In the genomic region with DNA sequence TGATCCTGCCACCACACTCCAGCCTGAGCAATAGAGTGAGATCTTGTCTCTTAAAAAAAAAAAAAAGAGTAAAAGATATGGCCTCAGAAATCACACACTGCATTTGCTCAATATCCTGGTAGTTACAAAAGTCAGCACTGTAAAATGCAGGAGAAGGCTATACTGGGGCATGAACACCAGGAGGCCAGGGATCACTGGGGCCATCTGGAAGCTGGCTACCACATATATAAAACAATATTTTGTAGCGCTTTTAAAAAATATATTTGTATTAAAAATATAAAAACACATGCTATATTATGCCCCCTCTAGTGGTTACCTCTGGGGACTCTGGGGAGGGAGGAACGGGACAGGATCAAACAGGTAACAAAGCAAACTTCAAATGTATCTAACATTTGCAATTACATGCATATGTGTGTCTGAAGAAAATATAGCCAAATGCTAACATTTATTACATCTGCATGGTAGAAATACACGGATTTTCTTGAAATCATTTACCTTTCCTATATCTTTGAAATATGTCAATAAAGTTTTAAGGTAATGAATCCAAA, we compare ENCODE assay signal across 10 cellular contexts. TPM values are rescaled to one million over a fixed set of nuclear protein-coding genes. Genes with fewer than 3 reads are reported as not detected.
DNase-seq lines count a peak whose midpoint lies in the region; ATAC-seq and TF ChIP-seq lines count a peak whose summit lies in the region.
"Had no signal": no experiment of that assay in that cellular context is flagged by ENCODE, and none has a peak within 500 bp of the region (broad histone marks: within the 10 kb centered on the region; RNA-seq: fewer than 3 reads in every experiment).

No MANE protein-coding gene starts in this region.

- ATAC-seq in activated naive CD8-positive, alpha-beta T cell treated with anti-CD3 and anti-CD28 coated beads, Interleukin-2, amount 10 ng/mL, durations not matched to agents 7 days and 5 days (ENCODE audit: low read depth): no peak
- no peak for ATAC-seq in lower lobe of right lung
- ATAC-seq in GM21367 (IDR thresholded peaks at IDR 0.05; ENCODE audit: unreplicated experiment): no peak
- no peak for ATAC-seq in GM21576 (IDR thresholded peaks at IDR 0.05; ENCODE audit: unreplicated experiment)
- ATAC-seq in GM18511 (IDR thresholded peaks at IDR 0.05; ENCODE audit: unreplicated experiment): no peak

- H3K4me1 Mint-ChIP-seq in activated naive CD8-positive, alpha-beta T cell treated with anti-CD3 and anti-CD28 coated beads, Interleukin-2, amount 10 ng/mL, durations not matched to agents 7 days and 5 days: peaks cover 18% of the 10 kb centered on the region

- H3K9me3 Mint-ChIP-seq in activated naive CD8-positive, alpha-beta T cell treated with anti-CD3 and anti-CD28 coated beads, Interleukin-2, amount 10 ng/mL, durations not matched to agents 7 days and 5 days: no peaks in the 10 kb centered on the region
- H3K9me3 Mint-ChIP-seq: immature natural killer cell had no signal

- H3K4me3 Mint-ChIP-seq in activated naive CD8-positive, alpha-beta T cell treated with anti-CD3 and anti-CD28 coated beads, Interleukin-2, amount 10 ng/mL, durations not matched to agents 7 days and 5 days: no peak overlapping the region
- H3K4me3 Mint-ChIP-seq: immature natural killer cell had no signal

- H3K4me1 ChIP-seq in lower lobe of right lung: peaks cover 16% of the 10 kb centered on the region

- H3K36me3 Mint-ChIP-seq in activated naive CD8-positive, alpha-beta T cell treated with anti-CD3 and anti-CD28 coated beads, Interleukin-2, amount 10 ng/mL, durations not matched to agents 7 days and 5 days: peaks cover 18% of the 10 kb centered on the region

- H3K9me3 ChIP-seq in lower lobe of right lung: no peaks in the 10 kb centered on the region
- H3K9me3 ChIP-seq: SJSA1 had no signal

- no peak overlapping the region for H3K27ac Mint-ChIP-seq in activated naive CD8-positive, alpha-beta T cell treated with anti-CD3 and anti-CD28 coated beads, Interleukin-2, amount 10 ng/mL, durations not matched to agents 7 days and 5 days
- H3K27ac Mint-ChIP-seq: immature natural killer cell had no signal

- H3K27me3 Mint-ChIP-seq in activated naive CD8-positive, alpha-beta T cell treated with anti-CD3 and anti-CD28 coated beads, Interleukin-2, amount 10 ng/mL, durations not matched to agents 7 days and 5 days: no peaks in the 10 kb centered on the region

- H3K4me3 ChIP-seq in lower lobe of right lung: no peak overlapping the region
- H3K4me3 ChIP-seq: SJSA1 had no signal

- H3K27ac ChIP-seq in lower lobe of right lung: no peak overlapping the region
- H3K27ac ChIP-seq: SJSA1 had no signal

- DNase-seq in EL (peak; percentile 46), lower lobe of right lung (no peak), NCI-H146 treated with DMSO at 0.1 percent for 48 hours (lab: John Stamatoyannopoulos, UW; ENCODE audit: unreplicated experiment) (no peak)
- DNase-seq in activated naive CD8-positive, alpha-beta T cell treated with anti-CD3 and anti-CD28 coated beads, Interleukin-2, amount 10 ng/mL, durations not matched to agents 7 days and 5 days: peak; percentile 38

- TF ChIP-seq CTCF in LNCAP (IDR thresholded peaks at IDR 0.05): peak; percentile 46
- peak; percentile 51 for TF ChIP-seq CTCF in lower lobe of right lung (IDR thresholded peaks at IDR 0.05)

- POLR2A ChIA-PET in activated naive CD8-positive, alpha-beta T cell treated with anti-CD3 and anti-CD28 coated beads, Interleukin-2, amount 10 ng/mL, durations not matched to agents 7 days and 5 days (lab: Charles Lee): no interaction called here

- intact Hi-C loops in lower lobe of right lung (cut with DNase I): no loop called here

- no peaks in the 10 kb centered on the region for H3K27me3 ChIP-seq in lower lobe of right lung (ENCODE audit: low read depth)
- H3K27me3 ChIP-seq: SJSA1 had no signal

- H3K36me3 ChIP-seq in lower lobe of right lung: no peaks in the 10 kb centered on the region

RNA-seq across cellular contexts. Expression of a gene that starts 4.0 kb away (rescaled TPM):
- 10 to 100 TPM; 11.8 to 12.7 TPM for total RNA-seq in activated naive CD8-positive, alpha-beta T cell treated with anti-CD3 and anti-CD28 coated beads, Interleukin-2, amount 10 ng/mL, durations not matched to agents 7 days and 5 days
- total RNA-seq in lower lobe of right lung: 4.0 TPM

RNA-seq across cellular contexts. Expression of a gene that starts 4.4 kb away (rescaled TPM):
- total RNA-seq in activated naive CD8-positive, alpha-beta T cell treated with anti-CD3 and anti-CD28 coated beads, Interleukin-2, amount 10 ng/mL, durations not matched to agents 7 days and 5 days: 10 to 100 TPM; 19.1 to 20.2 TPM
- total RNA-seq in lower lobe of right lung: 27.7 TPM

RNA-seq across cellular contexts. Expression of a gene that starts 55.5 kb away (rescaled TPM):
- total RNA-seq in activated naive CD8-positive, alpha-beta T cell treated with anti-CD3 and anti-CD28 coated beads, Interleukin-2, amount 10 ng/mL, durations not matched to agents 7 days and 5 days: 10 to 100 TPM; 31.5 to 34.5 TPM
- total RNA-seq in lower lobe of right lung: 23.2 TPM

Comparison
In these comparisons a context has a peak if more than half of its experiments do, and no peak if none do; other contexts are left out.
1. DNase-seq: peak in EL (single experiment) and activated naive CD8-positive, alpha-beta T cell treated with anti-CD3 and anti-CD28 coated beads, Interleukin-2, amount 10 ng/mL, durations not matched to agents 7 days and 5 days (single experiment); none in lower lobe of right lung (single experiment) and NCI-H146 treated with DMSO at 0.1 percent for 48 hours (single experiment).